Comparison of ENCODE assay signal across 32 cellular contexts in genomic region chr7:171364-171904, GRCh38. TPM values are rescaled to one million over a fixed set of nuclear protein-coding genes. Genes with fewer than 3 reads are reported as not detected.
A peak's percentile ranks its signal among the peaks of the same experiment; 100 is the strongest.
DNase-seq lines count a peak whose midpoint lies in the region; ATAC-seq, FAIRE-seq and TF ChIP-seq lines count a peak whose summit lies in the region.
"Had no signal": no experiment of that assay in that cellular context is flagged by ENCODE, and none has a peak within 500 bp of the region (broad histone marks: within the 10 kb centered on the region; RNA-seq: fewer than 3 reads in every experiment).

No MANE protein-coding gene starts in this region.

- H3K9me2 ChIP-seq in GM23338 (ENCODE audit: insufficient read depth) (no peaks in the 10 kb centered on the region), PC-9 (ENCODE audit: insufficient read depth) (no peaks in the 10 kb centered on the region)

- peaks cover 10% of the 10 kb centered on the region for H3K27me3 Mint-ChIP-seq in GM23338 (ENCODE audit: insufficient read depth, low read depth, poor library complexity)
- H3K27me3 Mint-ChIP-seq: activated CD4-positive, alpha-beta T cell treated with anti-CD3 and anti-CD28 coated beads, Interleukin-2, amount 10 ng/mL, durations not matched to agents 7 days and 5 days; activated naive CD8-positive, alpha-beta T cell treated with anti-CD3 and anti-CD28 coated beads, Interleukin-2, amount 10 ng/mL, durations not matched to agents 7 days and 5 days had no signal

- POLR2A ChIA-PET in PC-9 (lab: Charles Lee; ENCODE audit: unreplicated experiment) = interaction anchor here (0.6 kb wide), 2 partner anchors 62 to 353 kb away, joined by 3 to 6 read pairs; no protein-coding TSS in a partner anchor
- POLR2A ChIA-PET in H1 (lab: Charles Lee; ENCODE audit: partially characterized antibody) = no interaction called here

- H2AK5ac ChIP-seq in H1 (ENCODE audit: low read depth, low read length) = no peak overlapping the region

- H2BK12ac ChIP-seq in H1 (ENCODE audit: low read depth, low read length) = no peak overlapping the region; the same call in 1 of the 2 replicates

- H3K27ac Mint-ChIP-seq in GM23338 = no peak overlapping the region
- H3K27ac Mint-ChIP-seq: activated CD4-positive, alpha-beta T cell treated with anti-CD3 and anti-CD28 coated beads, Interleukin-2, amount 10 ng/mL, durations not matched to agents 7 days and 5 days; activated naive CD8-positive, alpha-beta T cell treated with anti-CD3 and anti-CD28 coated beads, Interleukin-2, amount 10 ng/mL, durations not matched to agents 7 days and 5 days; CD4-positive, CD25-positive, alpha-beta regulatory T cell had no signal

- H2AFZ ChIP-seq in GM23338 (no peak overlapping the region), PC-9 (no peak overlapping the region), H1 (ENCODE audit: low read length) (no peak overlapping the region)

- intact Hi-C loops in PC-9 (cut with micrococcal nuclease; ENCODE audit: unreplicated experiment) (no loop called here), lower lobe of right lung (cut with DNase I) (no loop called here)

- H3K9me3 ChIP-seq in PC-9 (ENCODE audit: insufficient read depth, low read depth) (no peaks in the 10 kb centered on the region), H1 (ENCODE audit: insufficient read depth in 2 of 2, low read depth in 1 of 2, low read length in 1 of 2) (no peaks in the 10 kb centered on the region; a peak in 1 of 4 replicates), lower lobe of right lung (no peaks in the 10 kb centered on the region)
- H3K9me3 ChIP-seq: ascending aorta, esophagus muscularis mucosa, heart left ventricle, prostate gland, sigmoid colon, tibial nerve had no signal

- no peak overlapping the region; the same call in 1 of the 2 replicates for H3K18ac ChIP-seq in H1 (ENCODE audit: extremely low read depth, low read length)

- TF ChIP-seq RAD21 in H1 (IDR thresholded peaks at IDR 0.05 in 1 of 2, conservative IDR thresholded peaks at IDR 0.05 in 1 of 2; ENCODE audit: low read depth in 2 of 2, low read length in 2 of 2) = peak in 1 of 2 experiments; percentile 22; a peak in 1 of 4 replicates

- H2BK5ac ChIP-seq in H1 (ENCODE audit: low read depth, low read length) = no peak overlapping the region

- no peak for TF ChIP-seq POLR2A in H1 (IDR thresholded peaks at IDR 0.05; ENCODE audit: control extremely low read depth in 1 of 2, low read depth in 2 of 2, low read length in 2 of 2)

- H3K79me2 ChIP-seq in GM23338 (replicated peaks; ENCODE audit: insufficient read depth) (no peaks in the 10 kb centered on the region), PC-9 (ENCODE audit: low read depth) (no peaks in the 10 kb centered on the region), H1 (ENCODE audit: control insufficient read depth in 1 of 2, insufficient read depth in 2 of 2, low read length in 2 of 2) (no peaks in the 10 kb centered on the region)

- H3K79me1 ChIP-seq in H1 (ENCODE audit: low read depth, low read length) = no peaks in the 10 kb centered on the region

- no peak overlapping the region for H4K5ac ChIP-seq in H1 (ENCODE audit: insufficient read length, low read depth, low read length)

- H3K36me3 ChIP-seq in GM23338 (ENCODE audit: insufficient read depth) (no peaks in the 10 kb centered on the region), PC-9 (ENCODE audit: low read depth) (no peaks in the 10 kb centered on the region), H1 (ENCODE audit: control insufficient read depth in 2 of 4, insufficient read depth in 4 of 4, low read length in 3 of 4) (no peaks in the 10 kb centered on the region), lower lobe of right lung (no peaks in the 10 kb centered on the region)
- H3K36me3 ChIP-seq: ascending aorta, cardiac muscle cell, esophagus muscularis mucosa, heart left ventricle, prostate gland, sigmoid colon, tibial nerve had no signal

- H3K23me2 ChIP-seq in H1 (ENCODE audit: low read depth, low read length) = no peaks in the 10 kb centered on the region

- CTCF ChIA-PET in PC-9 (lab: Charles Lee) = no interaction called here
- CTCF ChIA-PET in H1 (lab: Charles Lee; ENCODE audit: partially characterized antibody) = interaction anchor here (1.2 to 3.3 kb wide), 11 partner anchors 9 to 95 kb away, joined by 3 to 14 read pairs (median 5); no protein-coding TSS in a partner anchor

- H2BK20ac ChIP-seq in H1 (ENCODE audit: low read length) = no peak overlapping the region

- no peak overlapping the region for H3K56ac ChIP-seq in H1 (replicated peaks; ENCODE audit: insufficient read length, low read depth, low read length)

- peak; percentile 74 for ATAC-seq in GM23338
- ATAC-seq in lower lobe of right lung = no peak
- no peak for ATAC-seq in GM19463 (IDR thresholded peaks at IDR 0.05; ENCODE audit: unreplicated experiment)
- ATAC-seq: heart left ventricle had no signal

- H2BK15ac ChIP-seq in H1 (ENCODE audit: low read length) = no peak overlapping the region

- H3K27me3 ChIP-seq in GM23338 (ENCODE audit: insufficient read depth) = no peaks in the 10 kb centered on the region
- peaks cover 56% of the 10 kb centered on the region for H3K27me3 ChIP-seq in PC-9 (ENCODE audit: insufficient read depth, low read depth)
- H3K27me3 ChIP-seq in H1 (replicated peaks in 1 of 4; ENCODE audit: control insufficient read depth in 3 of 4, extremely low read depth in 1 of 4, insufficient read depth in 3 of 4, low read length in 3 of 4) = no peaks in the 10 kb centered on the region; a peak in 1 of 7 replicates
- H3K27me3 ChIP-seq in lower lobe of right lung (ENCODE audit: low read depth) = peaks cover 6% of the 10 kb centered on the region
- H3K27me3 ChIP-seq: ascending aorta, cardiac muscle cell, esophagus muscularis mucosa, sigmoid colon, tibial nerve had no signal

- H3K4me3 ChIP-seq in GM23338 = no peak overlapping the region
- no peak overlapping the region for H3K4me3 ChIP-seq in PC-9
- H3K4me3 ChIP-seq in H1 (ENCODE audit: extremely low read depth in 1 of 4, insufficient read depth in 2 of 4, low read depth in 3 of 4, low read length in 4 of 4) = no peak overlapping the region
- H3K4me3 ChIP-seq in lower lobe of right lung = no peak overlapping the region
- H3K4me3 ChIP-seq: ascending aorta, cardiac muscle cell, esophagus muscularis mucosa, heart left ventricle, prostate gland, sigmoid colon, tibial nerve had no signal

- H2BK120ac ChIP-seq in H1 (replicated peaks; ENCODE audit: low read depth, low read length) = no peak overlapping the region

- DNase-seq in GM23338 (ENCODE audit: low spot score) (peak; percentile 37), PC-9 (no peak), H1 (ENCODE audit: low read depth in 1 of 2, low spot score in 2 of 2) (no peak), lower lobe of right lung (peak; percentile 40), RCC 7860 (ENCODE audit: low spot score) (no peak), SIG-M5 (lab: John Stamatoyannopoulos, UW) (no peak), NCI-H1694 (lab: John Stamatoyannopoulos, UW) (no peak)
- DNase-seq: activated CD4-positive, alpha-beta T cell treated with anti-CD3 and anti-CD28 coated beads, Interleukin-2, amount 10 ng/mL, durations not matched to agents 7 days and 5 days; activated effector memory CD4-positive, alpha-beta T cell treated with Interleukin-2 at 50 U/mL for 16 hours; activated naive CD8-positive, alpha-beta T cell treated with anti-CD3 and anti-CD28 coated beads, Interleukin-2, amount 10 ng/mL, durations not matched to agents 7 days and 5 days; activated T-cell treated with anti-CD3 and anti-CD28 coated beads, Interleukin-2, amount 50 U/mL, for 1 hour; AML-193; CD4-positive, CD25-positive, alpha-beta regulatory T cell; DMS79 treated with DMSO at 0.1 percent for 48 hours; foreskin fibroblast; GDM1; GOT3; MM.1S; NCI-H2029 treated with DMSO at 0.1 percent for 48 hours; NCI-H526; SHP77 treated with DMSO at 0.1 percent for 48 hours; stimulated activated CD4-positive, alpha-beta T cell treated with anti-CD3 and anti-CD28 coated beads, Interleukin-12 subunit alpha, Interleukin-12 subunit beta, amount 100 ng/mL, for 4 hours; stimulated activated CD4-positive, alpha-beta T cell treated with anti-CD3 and anti-CD28 coated beads, Interleukin-4, amount 100 ng/mL, for 1 hour had no signal

- H4K20me1 ChIP-seq in GM23338 (replicated peaks; ENCODE audit: insufficient read depth) (no peaks in the 10 kb centered on the region), PC-9 (ENCODE audit: insufficient read depth) (no peaks in the 10 kb centered on the region), H1 (replicated peaks in 1 of 2; ENCODE audit: control insufficient read depth in 1 of 2, insufficient read depth in 2 of 2, low read length in 2 of 2) (peaks cover 0 to 2% of the 10 kb centered on the region in 2 experiments)

- H3F3A ChIP-seq in GM23338 (replicated peaks; ENCODE audit: low read depth) = no peaks in the 10 kb centered on the region
- no peaks in the 10 kb centered on the region for H3F3A ChIP-seq in PC-9 (ENCODE audit: insufficient read depth, low read depth)

- H3K27ac ChIP-seq in GM23338 (ENCODE audit: low read depth) (no peak overlapping the region), PC-9 (no peak overlapping the region), H1 (ENCODE audit: low read depth, low read length) (no peak overlapping the region), lower lobe of right lung (no peak overlapping the region)
- H3K27ac ChIP-seq: ascending aorta, cardiac muscle cell, esophagus muscularis mucosa, heart left ventricle, HL-60, prostate gland, sigmoid colon, tibial nerve had no signal

- H3K4me1 Mint-ChIP-seq in GM23338 = peaks cover 4% of the 10 kb centered on the region
- H3K4me1 Mint-ChIP-seq: activated CD4-positive, alpha-beta T cell treated with anti-CD3 and anti-CD28 coated beads, Interleukin-2, amount 10 ng/mL, durations not matched to agents 7 days and 5 days; activated naive CD8-positive, alpha-beta T cell treated with anti-CD3 and anti-CD28 coated beads, Interleukin-2, amount 10 ng/mL, durations not matched to agents 7 days and 5 days; CD4-positive, CD25-positive, alpha-beta regulatory T cell had no signal

- H3K4ac ChIP-seq in H1 (replicated peaks; ENCODE audit: insufficient read length, low read depth, low read length) = no peak overlapping the region

- no peak overlapping the region; the same call in 1 of the 2 replicates for H4K8ac ChIP-seq in H1 (ENCODE audit: extremely low read depth, insufficient read depth, low read length)

- H3K14ac ChIP-seq in H1 (ENCODE audit: insufficient read length) = no peak overlapping the region

- no peaks in the 10 kb centered on the region; the same call in 2 of the 3 replicates for H3K9me3 Mint-ChIP-seq in GM23338
- H3K9me3 Mint-ChIP-seq: activated CD4-positive, alpha-beta T cell treated with anti-CD3 and anti-CD28 coated beads, Interleukin-2, amount 10 ng/mL, durations not matched to agents 7 days and 5 days; activated naive CD8-positive, alpha-beta T cell treated with anti-CD3 and anti-CD28 coated beads, Interleukin-2, amount 10 ng/mL, durations not matched to agents 7 days and 5 days; CD4-positive, CD25-positive, alpha-beta regulatory T cell had no signal

- H3K4me2 ChIP-seq in GM23338 (no peak overlapping the region), PC-9 (peak overlapping the region; percentile 30; the same call in 1 of the 2 replicates), H1 (ENCODE audit: insufficient read depth in 1 of 2, low read depth in 2 of 2, low read length in 2 of 2) (no peak overlapping the region)

- no peak overlapping the region for H4K91ac ChIP-seq in H1 (replicated peaks; ENCODE audit: insufficient read length, low read length)

- H3K4me1 ChIP-seq in GM23338 (ENCODE audit: insufficient read depth) = no peaks in the 10 kb centered on the region
- H3K4me1 ChIP-seq in PC-9 (replicated peaks; ENCODE audit: insufficient read depth) = no peaks in the 10 kb centered on the region
- H3K4me1 ChIP-seq in H1 (replicated peaks in 1 of 4; ENCODE audit: control insufficient read depth in 3 of 4, insufficient read depth in 4 of 4, low read length in 3 of 4) = peaks cover 0 to 4% (median 0%) of the 10 kb centered on the region in 4 experiments; a peak in 2 of 7 replicates
- no peaks in the 10 kb centered on the region for H3K4me1 ChIP-seq in lower lobe of right lung
- H3K4me1 ChIP-seq: ascending aorta, prostate gland had no signal

- no peaks in the 10 kb centered on the region; the same call in 2 of the 3 replicates for H3K36me3 Mint-ChIP-seq in GM23338 (ENCODE audit: low read depth)
- H3K36me3 Mint-ChIP-seq: activated naive CD8-positive, alpha-beta T cell treated with anti-CD3 and anti-CD28 coated beads, Interleukin-2, amount 10 ng/mL, durations not matched to agents 7 days and 5 days; CD4-positive, CD25-positive, alpha-beta regulatory T cell had no signal

- peak in 1 of 2 experiments; percentile 31; a peak in 1 of 4 replicates for TF ChIP-seq CTCF in GM23338 (conservative IDR thresholded peaks at IDR 0.05; ENCODE audit: low read depth in 2 of 2)
- TF ChIP-seq CTCF in PC-9 (conservative IDR thresholded peaks at IDR 0.05) = no peak; the same call in 1 of the 2 replicates
- peak in 2 of 3 experiments; percentile 4 to 21; a peak in 1 of 4 replicates for TF ChIP-seq CTCF in H1 (IDR thresholded peaks at IDR 0.05; ENCODE audit: control extremely low read depth in 1 of 3, insufficient read depth in 1 of 3, low read depth in 1 of 3, low read length in 3 of 3)
- no peak for TF ChIP-seq CTCF in lower lobe of right lung (IDR thresholded peaks at IDR 0.05)

- BruUV-seq in PC-9 (replicated peaks; lab: Mats Ljungman, UMichigan) = no TSS peak

- WGBS in H1 (ENCODE audit: extremely low coverage in 1 of 2, insufficient coverage in 1 of 2, insufficient read length in 1 of 2, insufficient replicate concordance in 2 of 2, low coverage in 1 of 2, low lambda C conversion rate in 2 of 2, missing lambda C conversion rate in 1 of 2), 2 experiments = 85% methylated on average over 18 of the region's 27 CpGs; no CpG with 5 or more reads in 1 of the 2 experiments

- no peak overlapping the region for H3K23ac ChIP-seq in H1 (ENCODE audit: insufficient read length)

- H3K9ac ChIP-seq in H1 (replicated peaks in 1 of 4; ENCODE audit: extremely low read depth in 1 of 4, low read depth in 3 of 4, low read length in 3 of 4) = no peak overlapping the region

- no peak overlapping the region for H3K4me3 Mint-ChIP-seq in GM23338
- H3K4me3 Mint-ChIP-seq: activated CD4-positive, alpha-beta T cell treated with anti-CD3 and anti-CD28 coated beads, Interleukin-2, amount 10 ng/mL, durations not matched to agents 7 days and 5 days; activated naive CD8-positive, alpha-beta T cell treated with anti-CD3 and anti-CD28 coated beads, Interleukin-2, amount 10 ng/mL, durations not matched to agents 7 days and 5 days; CD4-positive, CD25-positive, alpha-beta regulatory T cell had no signal

- FAIRE-seq in H1 (lab: Jason Lieb, UNC) (no peak), RCC 7860 (lab: Jason Lieb, UNC) (no peak)

- no peak for TF ChIP-seq EP300 in H1 (IDR thresholded peaks at IDR 0.05; ENCODE audit: borderline replicate concordance in 1 of 2, low read depth in 2 of 2, low read length in 2 of 2)

RNA-seq across cellular contexts. Expression of gene FAM20C, which starts 20.9 kb away (rescaled TPM):
- 24.8 and 26.8 TPM in 2 replicates for total RNA-seq in GM23338 (2014; rRNA removed; shearing (Covaris generic))
- 7.6 and 8.0 TPM in 2 replicates for polyA plus RNA-seq in GM23338 (2016; fragmentation: Nextera tagmentation; extraction: Ambion mirVana)
- 31.0 and 34.0 TPM in 2 replicates for total RNA-seq in PC-9 (2021)
- total RNA-seq in H1 (2021; fragmentation: NEBNext Ultra II Directional; extraction: Animal tissue kit (Norgen Biotek cat#: 25700)) = 34.7 and 34.8 TPM in 2 replicates
- polyA plus RNA-seq in H1 (2011; rRNA removed) = 9.5 and 13.9 TPM in 2 replicates
- 10.7 TPM for polyA plus RNA-seq in H1 (2011; cell fraction: cytosol; rRNA removed)
- 21.4 TPM for polyA plus RNA-seq in H1 (2011; cell fraction: nucleus; rRNA removed)
- 18.4 to 23.9 TPM (median 19.5 TPM) in 4 replicates for polyA plus RNA-seq in H1 (2012, experiment 1 of 2)
- 17.9 TPM for polyA plus RNA-seq in H1 (2012, experiment 2 of 2)
- polyA plus RNA-seq in H1 (2013, experiment 1 of 2) = 21.3 TPM
- polyA plus RNA-seq in H1 (2013, experiment 2 of 2) = 21.1 TPM
- polyA minus RNA-seq in H1 (2011; rRNA and poly(A)+ RNA removed) = 8.9 and 10.4 TPM in 2 replicates
- 17.1 TPM for polyA minus RNA-seq in H1 (2011; cell fraction: cytosol; rRNA and poly(A)+ RNA removed)
- 21.8 TPM for polyA minus RNA-seq in H1 (2011; cell fraction: nucleus; rRNA and poly(A)+ RNA removed)
- total RNA-seq in lower lobe of right lung = 42.9 TPM
- total RNA-seq: CD4-positive, CD25-positive, alpha-beta regulatory T cell had no signal
- polyA plus RNA-seq: CD4-positive, CD25-positive, alpha-beta regulatory T cell had no signal

Comparison
In these comparisons a context has a peak if more than half of its experiments do, and no peak if none do; other contexts are left out.
1. DNase-seq: peak in GM23338 (single experiment) and lower lobe of right lung (single experiment); none in PC-9 (0 of 2), H1 (0 of 2), RCC 7860 (single experiment), SIG-M5 (single experiment) and NCI-H1694 (single experiment).
2. CTCF ChIP-seq: peak in H1 (2 of 3); none in PC-9 (single experiment) and lower lobe of right lung (single experiment).